26 cellular contexts compared by ENCODE assay signal in genomic region chr20:63527184-63527583, GRCh38. TPM values are rescaled to one million over a fixed set of nuclear protein-coding genes. Genes with fewer than 3 reads are reported as not detected.
"Had no signal": no experiment of that assay in that cellular context is flagged by ENCODE, and none has a peak within 500 bp of the region (broad histone marks: within the 10 kb centered on the region; RNA-seq: fewer than 3 reads in every experiment).

No MANE protein-coding gene starts in this region.

- DNase-seq: activated CD4-positive, alpha-beta T cell treated with anti-CD3 and anti-CD28 coated beads, Interleukin-2, amount 50 U/mL, for 1 hour; activated CD4-positive, CD25-positive, alpha-beta regulatory T cell treated with anti-CD3 and anti-CD28 coated beads, Interleukin-2, amount 50 U/mL, for 72 hours; activated CD8-positive, alpha-beta T cell treated with anti-CD3 and anti-CD28 coated beads, Interleukin-2, amount 10 ng/mL, durations not matched to agents 7 days and 5 days; activated naive CD4-positive, alpha-beta T cell; activated naive CD8-positive, alpha-beta T cell treated with anti-CD3 and anti-CD28 coated beads, Interleukin-2, amount 50 U/mL, for 24 hours; activated T-cell treated with anti-CD3 and anti-CD28 coated beads, Interleukin-2, amount 50 U/mL, for 24 hours; cerebellar nuclear complex; heart right ventricle; islet precursor cell; left colon; lower lobe of right lung; mesendoderm; psoas muscle; stimulated activated CD4-positive, alpha-beta T cell treated with anti-CD3 and anti-CD28 coated beads, Interleukin-4, amount 100 ng/mL, for 24 hours; stimulated activated naive CD4-positive, alpha-beta T cell treated with Interleukin-2 at 50 U/mL for 16 hours; substantia nigra; T-helper 1 cell; tibial artery; WERI-Rb-1 had no signal

- H3K9me3 ChIP-seq: lower lobe of right lung, psoas muscle, tibial artery had no signal

- H3K4me3 ChIP-seq: coronary artery, heart right ventricle, lower lobe of right lung, mucosa of descending colon, psoas muscle, tibial artery had no signal

- H3K27me3 ChIP-seq: heart right ventricle had no signal

- H3K27ac Mint-ChIP-seq: activated CD8-positive, alpha-beta T cell treated with anti-CD3 and anti-CD28 coated beads, Interleukin-2, amount 10 ng/mL, durations not matched to agents 7 days and 5 days; activated naive CD8-positive, alpha-beta T cell treated with anti-CD3 and anti-CD28 coated beads, Interleukin-2, amount 50 U/mL, for 24 hours; activated T-cell treated with anti-CD3 and anti-CD28 coated beads, Interleukin-2, amount 50 U/mL, for 24 hours; activated T-helper 2 cell treated with anti-CD3 and anti-CD28 coated beads, Interferon-gamma antibody, Interleukin-2, Interleukin-4, amounts not matched to agents 10 μg/mL and 5 μg/mL and 100 μg/mL, durations not matched to agents 14 hours and 24 hours and 36 hours had no signal

- H3K27me3 Mint-ChIP-seq: activated naive CD8-positive, alpha-beta T cell treated with anti-CD3 and anti-CD28 coated beads, Interleukin-2, amount 50 U/mL, for 24 hours; activated T-cell treated with anti-CD3 and anti-CD28 coated beads, Interleukin-2, amount 50 U/mL, for 24 hours had no signal

- H3K9me3 Mint-ChIP-seq: activated naive CD8-positive, alpha-beta T cell treated with anti-CD3 and anti-CD28 coated beads, Interleukin-2, amount 50 U/mL, for 24 hours had no signal

- ATAC-seq: activated CD8-positive, alpha-beta T cell treated with anti-CD3 and anti-CD28 coated beads, Interleukin-2, amount 10 ng/mL, durations not matched to agents 7 days and 5 days; activated naive CD8-positive, alpha-beta T cell treated with anti-CD3 and anti-CD28 coated beads, Interleukin-2, amount 50 U/mL, for 24 hours; heart right ventricle; left colon; lower lobe of right lung; mucosa of descending colon; right cardiac atrium had no signal

- H3K27ac ChIP-seq: coronary artery, heart right ventricle, lower lobe of right lung, psoas muscle, tibial artery, WERI-Rb-1 had no signal

- H3K4me3 Mint-ChIP-seq: activated CD8-positive, alpha-beta T cell treated with anti-CD3 and anti-CD28 coated beads, Interleukin-2, amount 10 ng/mL, durations not matched to agents 7 days and 5 days; activated naive CD8-positive, alpha-beta T cell treated with anti-CD3 and anti-CD28 coated beads, Interleukin-2, amount 50 U/mL, for 24 hours; activated T-cell treated with anti-CD3 and anti-CD28 coated beads, Interleukin-2, amount 50 U/mL, for 24 hours had no signal

RNA-seq across cellular contexts. Expression of gene PTK6, which starts 10.0 kb away (rescaled TPM):
- total RNA-seq: epithelial cell of proximal tubule had no signal

RNA-seq across cellular contexts. Expression of gene SRMS, which starts 20.4 kb away (rescaled TPM):
- total RNA-seq: activated CD8-positive, alpha-beta T cell treated with anti-CD3 and anti-CD28 coated beads, Interleukin-2, amount 10 ng/mL, durations not matched to agents 7 days and 5 days; activated T-helper 2 cell treated with anti-CD3 and anti-CD28 coated beads, Interferon-gamma antibody, Interleukin-2, Interleukin-4, amounts not matched to agents 10 μg/mL and 5 μg/mL and 100 μg/mL, durations not matched to agents 14 hours and 24 hours and 36 hours; epithelial cell of proximal tubule; fibroblast of villous mesenchyme; heart right ventricle; lower lobe of right lung; osteocyte; psoas muscle; right cardiac atrium had no signal
- polyA plus RNA-seq: heart right ventricle, psoas muscle, right cardiac atrium had no signal

RNA-seq across cellular contexts. Expression of gene EEF1A2, which starts 28.3 kb away (rescaled TPM):
- total RNA-seq: activated CD8-positive, alpha-beta T cell treated with anti-CD3 and anti-CD28 coated beads, Interleukin-2, amount 10 ng/mL, durations not matched to agents 7 days and 5 days had no signal
